Comparison of ENCODE assay signal across 8 cellular contexts in genomic region chr20:62861732-62862336, GRCh38. TPM values are rescaled to one million over a fixed set of nuclear protein-coding genes. Genes with fewer than 3 reads are reported as not detected.
DNase-seq lines count a peak whose midpoint lies in the region; ATAC-seq and TF ChIP-seq lines count a peak whose summit lies in the region.

TCFL5 (minus strand) TSS chr20:62861822; CDS start chr20:62861670, 152 bp downstream.

- ATAC-seq in HG03103 (IDR thresholded peaks at IDR 0.05; ENCODE audit: low read depth, unreplicated experiment): peak; percentile 63
- ATAC-seq in left lung: peak; percentile 100

- H3K36me3 ChIP-seq in left lung: peaks cover 0 to 7% of the 10 kb centered on the region in 2 donors

- H3K27ac ChIP-seq in left lung: no peak within 1 kb of the TSS

- H3K9me3 ChIP-seq in left lung: no peaks in the 10 kb centered on the region

- H3K9me3 Mint-ChIP-seq in activated CD4-positive, alpha-beta T cell treated with anti-CD3 and anti-CD28 coated beads, Interleukin-2, amount 10 ng/mL, durations not matched to agents 24 days and 14 days: no peaks in the 10 kb centered on the region

- H3K4me1 ChIP-seq in left lung: peaks cover 7 to 19% of the 10 kb centered on the region in 2 donors

- H3K4me3 ChIP-seq in left lung: peak within 1 kb of the TSS; percentile 15 to 42

- intact Hi-C loops in activated CD4-positive, alpha-beta T cell treated with anti-CD3 and anti-CD28 coated beads, Interleukin-2, amount 10 ng/mL, durations not matched to agents 24 days and 14 days (cut with micrococcal nuclease): loop anchor here (1.0 to 5.0 kb wide), 3 partner anchors 40 to 75 kb away; no protein-coding TSS in a partner anchor
- intact Hi-C loops in left lung (cut with DNase I): no loop called here

- H3K4me3 Mint-ChIP-seq in activated CD4-positive, alpha-beta T cell treated with anti-CD3 and anti-CD28 coated beads, Interleukin-2, amount 10 ng/mL, durations not matched to agents 24 days and 14 days: peak within 1 kb of the TSS; percentile 64

- H3K36me3 Mint-ChIP-seq in activated CD4-positive, alpha-beta T cell treated with anti-CD3 and anti-CD28 coated beads, Interleukin-2, amount 10 ng/mL, durations not matched to agents 24 days and 14 days (ENCODE audit: low read depth): peaks cover 11% of the 10 kb centered on the region

- H3K27me3 ChIP-seq in left lung: peaks cover 0 to 12% of the 10 kb centered on the region in 2 donors

- H3K27me3 Mint-ChIP-seq in activated CD4-positive, alpha-beta T cell treated with anti-CD3 and anti-CD28 coated beads, Interleukin-2, amount 10 ng/mL, durations not matched to agents 24 days and 14 days: peaks cover 24% of the 10 kb centered on the region

- DNase-seq in SIG-M5 treated with dmso at 0.1 percent for 504 hours (lab: John Stamatoyannopoulos, UW; ENCODE audit: unreplicated experiment): peak; percentile 87
- DNase-seq in SIG-M5 (lab: John Stamatoyannopoulos, UW): no peak
- peak; percentile 58 to 93 for DNase-seq in NCI-H526 (lab: John Stamatoyannopoulos, UW)
- DNase-seq in activated CD4-positive, alpha-beta T cell treated with anti-CD3 and anti-CD28 coated beads, Interleukin-2, amount 10 ng/mL, durations not matched to agents 24 days and 14 days: peak; percentile 98
- peak; percentile 72 for DNase-seq in cortex of kidney (lab: John Stamatoyannopoulos, UW)
- peak; percentile 92 to 98 for DNase-seq in left lung
- peak; percentile 92 to 99 for DNase-seq in stimulated activated CD4-positive, alpha-beta T cell treated with anti-CD3 and anti-CD28 coated beads, Interleukin-2, amount 100 ng/mL, for 48 hours

- H3K27ac Mint-ChIP-seq in activated CD4-positive, alpha-beta T cell treated with anti-CD3 and anti-CD28 coated beads, Interleukin-2, amount 10 ng/mL, durations not matched to agents 24 days and 14 days: peak within 1 kb of the TSS; percentile 42

- H3K4me1 Mint-ChIP-seq in activated CD4-positive, alpha-beta T cell treated with anti-CD3 and anti-CD28 coated beads, Interleukin-2, amount 10 ng/mL, durations not matched to agents 24 days and 14 days: peaks cover 10% of the 10 kb centered on the region

- no peak for TF ChIP-seq CTCF in left lung (IDR thresholded peaks at IDR 0.05)

RNA-seq across cellular contexts. Expression of gene TCFL5, which starts in this region (rescaled TPM):
- 5.8 and 6.2 TPM in 2 replicates for total RNA-seq in activated CD4-positive, alpha-beta T cell treated with anti-CD3 and anti-CD28 coated beads, Interleukin-2, amount 10 ng/mL, durations not matched to agents 24 days and 14 days
- 1 to 10 TPM; 7.4 to 8.5 TPM for total RNA-seq in left lung
